Comparison of ENCODE assay signal across 7 cellular contexts in genomic region chr11:4393209-4394196, GRCh38.
DNase-seq lines count a peak whose midpoint lies in the region; ATAC-seq, FAIRE-seq and TF ChIP-seq lines count a peak whose summit lies in the region.

TSS of gene TRIM21 (minus strand) at chr11:4393702. CDS start at chr11:4390409, 3,293 bp downstream.

- TF ChIP-seq CTCF in WI38 (IDR thresholded peaks at IDR 0.05; ENCODE audit: low read depth, low read length), result no peak
- TF ChIP-seq CTCF in cardiac fibroblast (IDR thresholded peaks at IDR 0.05; ENCODE audit: low read depth, low read length), result no peak

- H3K4me3 ChIP-seq in WI38 (ENCODE audit: low read depth, low read length), result peak within 1 kb of the TSS; percentile 84
- peak within 1 kb of the TSS; percentile 92 to 97 for H3K4me3 ChIP-seq in cardiac fibroblast (replicated peaks in 1 of 2; ENCODE audit: low read depth in 2 of 2, low read length in 2 of 2)

- peak; percentile 100 for ATAC-seq in HG02852 (IDR thresholded peaks at IDR 0.05; ENCODE audit: unreplicated experiment)

- DNase-seq in GM18507 (ENCODE audit: extremely low spot score, insufficient read length, low read depth) (peak; percentile 61), NCI-H2029 (lab: John Stamatoyannopoulos, UW) (peak; percentile 60), cardiac fibroblast (ENCODE audit: low read depth in 2 of 2) (peak; percentile 84 to 88), inferior parietal cortex (ENCODE audit: extremely low spot score) (peak; percentile 55)
- DNase-seq in stimulated activated CD4-positive, alpha-beta T cell treated with anti-CD3 and anti-CD28 coated beads, Interleukin-12 subunit alpha, Interleukin-12 subunit beta, amount 100 ng/mL, for 24 hours (ENCODE audit: low read depth in 2 of 2), result peak; percentile 81 to 88

- FAIRE-seq in GM18507 (lab: Jason Lieb, UNC), result peak; percentile 99

Comparison
In these comparisons a context has a peak if more than half of its experiments do, and no peak if none do; other contexts are left out.
1. Peak in every context shown above with its lines: DNase-seq, ATAC-seq and H3K4me3 ChIP-seq.